12 cellular contexts compared by ENCODE assay signal in the genomic region with DNA sequence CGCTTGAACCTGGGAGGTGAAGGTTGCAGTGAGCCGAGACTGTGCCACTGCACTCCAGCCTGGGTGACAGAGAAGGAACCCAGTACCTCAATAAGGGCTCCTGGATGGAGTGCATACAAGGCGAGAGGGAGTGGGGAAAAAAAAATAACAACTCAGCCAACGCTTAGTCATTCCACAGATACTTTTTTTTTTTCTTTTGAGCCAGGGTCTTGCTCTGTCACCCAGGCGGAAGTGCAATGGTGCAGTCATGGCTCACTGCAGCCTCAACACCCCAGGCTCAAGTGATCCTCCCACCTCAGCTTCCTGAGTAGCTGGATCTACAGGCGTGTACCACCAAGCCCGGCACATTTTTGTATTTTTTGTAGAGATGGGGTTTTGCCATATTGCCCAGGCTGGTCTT. TPM values are rescaled to one million over a fixed set of nuclear protein-coding genes. Genes with fewer than 3 reads are reported as not detected.
DNase-seq lines count a peak whose midpoint lies in the region; ATAC-seq and TF ChIP-seq lines count a peak whose summit lies in the region.
"Had no signal": no experiment of that assay in that cellular context is flagged by ENCODE, and none has a peak within 500 bp of the region (broad histone marks: within the 10 kb centered on the region; RNA-seq: fewer than 3 reads in every experiment).

No MANE protein-coding gene starts in this region.

- H3K4me3 ChIP-seq in NB4 (ENCODE audit: low read depth, low read length), result no peak overlapping the region
- no peak overlapping the region for H3K4me3 ChIP-seq in tibial artery
- H3K4me3 ChIP-seq in right atrium auricular region, result no peak overlapping the region
- no peak overlapping the region for H3K4me3 ChIP-seq in vagina
- H3K4me3 ChIP-seq: left lung had no signal

- H3K27me3 ChIP-seq in tibial artery, result no peaks in the 10 kb centered on the region
- H3K27me3 ChIP-seq in right atrium auricular region, result no peaks in the 10 kb centered on the region
- H3K27me3 ChIP-seq in vagina, result no peaks in the 10 kb centered on the region
- H3K27me3 ChIP-seq: left lung had no signal

- H3K36me3 ChIP-seq in tibial artery (no peaks in the 10 kb centered on the region), right atrium auricular region (no peaks in the 10 kb centered on the region), vagina (no peaks in the 10 kb centered on the region)
- H3K36me3 ChIP-seq: left lung had no signal

- no peaks in the 10 kb centered on the region for H3K9me3 ChIP-seq in tibial artery
- no peaks in the 10 kb centered on the region for H3K9me3 ChIP-seq in right atrium auricular region
- H3K9me3 ChIP-seq in vagina, result no peaks in the 10 kb centered on the region
- H3K9me3 ChIP-seq: left lung had no signal

- TF ChIP-seq POLR2A in NB4 (IDR thresholded peaks at IDR 0.05; ENCODE audit: extremely low read depth, insufficient read length) (no peak), vagina (IDR thresholded peaks at IDR 0.05) (no peak)

- DNase-seq in Right ventricle myocardium inferior (ENCODE audit: missing footprints), result peak; percentile 34
- DNase-seq in left ventricle myocardium superior, result no peak
- DNase-seq in NB4 (ENCODE audit: low read depth), result peak; percentile 65
- DNase-seq in dermis blood vessel endothelial cell, result peak; percentile 37
- DNase-seq in tibial artery, result no peak
- no peak for DNase-seq in right atrium auricular region (ENCODE audit: low spot score)
- no peak for DNase-seq in NCI-H524 (lab: John Stamatoyannopoulos, UW)
- DNase-seq in vagina (ENCODE audit: extremely low spot score in 2 of 2), result no peak
- DNase-seq: activated CD4-positive, alpha-beta T cell treated with anti-CD3 and anti-CD28 coated beads for 48 hours; Karpas-422; left lung had no signal

- intact Hi-C loops in Right ventricle myocardium inferior (cut with DNase I), result no loop called here
- intact Hi-C loops in left ventricle myocardium superior (cut with micrococcal nuclease), result loop anchor here (10.0 kb wide), 1 partner anchor 46 kb away; no protein-coding TSS in a partner anchor
- intact Hi-C loops in tibial artery (cut with DNase I; ENCODE audit: low total_unique reads), result no loop called here
- intact Hi-C loops in vagina (cut with DNase I), result loop anchor here (5.0 kb wide), 1 partner anchor 43 kb away; no protein-coding TSS in a partner anchor

- H3K4me1 ChIP-seq in tibial artery, result peaks cover 3 to 35% (median 33%) of the 10 kb centered on the region in 4 donors
- H3K4me1 ChIP-seq in right atrium auricular region, result peaks cover 0 to 33% of the 10 kb centered on the region in 2 donors
- peaks cover 29% of the 10 kb centered on the region for H3K4me1 ChIP-seq in vagina

- ATAC-seq in Right ventricle myocardium inferior (no peak), left ventricle myocardium superior (no peak)
- ATAC-seq: left lung had no signal

- H3K27ac ChIP-seq in tibial artery (peak overlapping the region; percentile 77 to 81), right atrium auricular region (peak overlapping the region in 1 of 2 donors; percentile 69), vagina (no peak overlapping the region)

- TF ChIP-seq CTCF in NB4 (IDR thresholded peaks at IDR 0.05; ENCODE audit: low read depth, low read length) (no peak), tibial artery (IDR thresholded peaks at IDR 0.05) (no peak), right atrium auricular region (IDR thresholded peaks at IDR 0.05) (no peak), vagina (IDR thresholded peaks at IDR 0.05) (no peak)

RNA-seq across cellular contexts. Expression of gene GGTA1, which starts 59.5 kb away (rescaled TPM):
- total RNA-seq in Right ventricle myocardium inferior (27.9 TPM), left ventricle myocardium superior (28.3 TPM), dermis blood vessel endothelial cell (6.2 and 8.7 TPM in 2 replicates), right atrium auricular region (10 to 100 TPM; 11.6 to 15.2 TPM), vagina (18.4 TPM)
- total RNA-seq: NCI-H460 had no signal

Comparison
In these comparisons a context has a peak if more than half of its experiments do, and no peak if none do; other contexts are left out.
1. DNase-seq: peak in Right ventricle myocardium inferior (single experiment), NB4 (single experiment) and dermis blood vessel endothelial cell (single experiment); none in left ventricle myocardium superior (single experiment), tibial artery (0 of 2), right atrium auricular region (single experiment), NCI-H524 (0 of 2) and vagina (0 of 2).
2. intact Hi-C loops: an anchor here in left ventricle myocardium superior (10.0 kb wide) and vagina (5.0 kb wide); none called in Right ventricle myocardium inferior and tibial artery.